Comparison of ENCODE assay signal across 1 cellular context in genomic region chr6:96521625-96522468, GRCh38.
A peak's percentile ranks its signal among the peaks of the same experiment; 100 is the strongest.
TF ChIP-seq lines count a peak whose summit lies in the region.

Gene UFL1 (plus strand): TSS chr6:96521806. CDS start chr6:96521874, 68 bp downstream.

TF ChIP-seq in WTC11, 78 proteins besides CTCF, POLR2A, EP300 and RAD21 (continued from another document):
- TF ChIP-seq USF2 (CRISPR knock-in tag; IDR thresholded peaks at IDR 0.05) = peak; percentile 50; the same call in 1 of the 2 replicates
